23 cellular contexts compared by ENCODE assay signal in the genomic region with DNA sequence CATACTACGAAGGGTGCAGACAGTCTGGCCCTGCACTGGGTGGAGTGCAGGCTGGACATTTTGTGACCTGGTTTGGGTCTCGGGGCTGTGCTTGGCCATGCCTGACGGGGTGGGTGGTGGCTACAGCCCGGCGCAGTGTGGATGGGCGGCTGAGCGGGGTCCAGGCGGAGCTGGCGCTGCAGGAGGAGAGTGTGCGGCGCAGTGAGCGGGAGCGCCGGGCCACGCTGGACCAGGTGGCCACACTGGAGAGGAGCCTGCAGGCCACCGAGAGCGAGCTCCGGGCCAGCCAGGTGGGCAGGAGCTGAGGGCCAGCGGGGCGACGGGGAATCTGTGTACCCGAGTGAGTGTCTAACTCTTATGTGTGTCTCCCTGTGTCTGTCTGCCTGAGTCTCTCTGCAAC. TPM values are rescaled to one million over a fixed set of nuclear protein-coding genes. Genes with fewer than 3 reads are reported as not detected.
A peak's percentile ranks its signal among the peaks of the same experiment; 100 is the strongest.
DNase-seq lines count a peak whose midpoint lies in the region; ATAC-seq, FAIRE-seq and TF ChIP-seq lines count a peak whose summit lies in the region.
"Had no signal": no experiment of that assay in that cellular context is flagged by ENCODE, and none has a peak within 500 bp of the region (broad histone marks: within the 10 kb centered on the region; RNA-seq: fewer than 3 reads in every experiment).

No MANE protein-coding gene starts in this region.

- H3K27me3 ChIP-seq in astrocyte (ENCODE audit: insufficient read depth, low read length) (no peaks in the 10 kb centered on the region), smooth muscle cell (ENCODE audit: low read depth) (no peaks in the 10 kb centered on the region)
- H3K27me3 ChIP-seq: BE2C had no signal

- no peak overlapping the region for H3K4me3 ChIP-seq in HEK293 (ENCODE audit: low read depth, low read length)
- H3K4me3 ChIP-seq in astrocyte (ENCODE audit: insufficient read depth, low read depth, low read length) = no peak overlapping the region
- no peak overlapping the region for H3K4me3 ChIP-seq in smooth muscle cell
- H3K4me3 ChIP-seq: GM12878, K562 had no signal

- H4K20me1 ChIP-seq in astrocyte (ENCODE audit: insufficient read depth, low read length) (peaks cover 7% of the 10 kb centered on the region), smooth muscle cell (ENCODE audit: low read depth) (no peaks in the 10 kb centered on the region)

- TF ChIP-seq CTCF in HEK293 (tag by site-specific recombination; IDR thresholded peaks at IDR 0.05) (no peak), astrocyte (IDR thresholded peaks at IDR 0.05; ENCODE audit: insufficient read depth, low read depth, low read length) (no peak), mesothelial cell of epicardium (IDR thresholded peaks at IDR 0.05; ENCODE audit: unreplicated experiment) (no peak), smooth muscle cell (IDR thresholded peaks at IDR 0.05; ENCODE audit: borderline replicate concordance, insufficient read depth, poor library complexity, severe bottlenecking) (no peak)

- CTCF ChIA-PET in HEK293 (lab: Yijun Ruan, JAX) = interaction anchor here (0.5 to 8.7 kb wide), 6 partner anchors 14 to 81 kb away, joined by 3 to 115 read pairs (median 4); no protein-coding TSS in a partner anchor

- in situ Hi-C loops in ACHN (cut with HindIII; ENCODE audit: low pct_ligation_motif_present, low pct_unique_long_range_greater_than_20kb, low sequenced_read_pairs) = no loop called here

- H3K36me3 Mint-ChIP-seq in astrocyte (ENCODE audit: low read depth, unreplicated experiment) (peaks cover 12% of the 10 kb centered on the region), mesothelial cell of epicardium (peaks cover 12% of the 10 kb centered on the region)

- H3K27me3 Mint-ChIP-seq in astrocyte (ENCODE audit: low read depth, unreplicated experiment) = no peaks in the 10 kb centered on the region
- H3K27me3 Mint-ChIP-seq in mesothelial cell of epicardium (ENCODE audit: low read depth) = no peaks in the 10 kb centered on the region
- H3K27me3 Mint-ChIP-seq: CD4-positive, CD25-positive, alpha-beta regulatory T cell; CD8-positive, alpha-beta memory T cell had no signal

- H3K79me2 ChIP-seq in astrocyte (ENCODE audit: insufficient read depth, low read length) (no peaks in the 10 kb centered on the region), smooth muscle cell (ENCODE audit: low read depth) (no peaks in the 10 kb centered on the region)

- H3K4me3 Mint-ChIP-seq in astrocyte (ENCODE audit: unreplicated experiment) = no peak overlapping the region
- no peak overlapping the region for H3K4me3 Mint-ChIP-seq in mesothelial cell of epicardium
- H3K4me3 Mint-ChIP-seq: CD4-positive, CD25-positive, alpha-beta regulatory T cell; CD8-positive, alpha-beta memory T cell had no signal

- H3K4me2 ChIP-seq in astrocyte (ENCODE audit: low read length) = peak overlapping the region; percentile 79
- H3K4me2 ChIP-seq in smooth muscle cell = peak overlapping the region; percentile 72

- no peak for ATAC-seq in HG03378 (IDR thresholded peaks at IDR 0.05; ENCODE audit: unreplicated experiment)
- no peak for ATAC-seq in HG03108 (IDR thresholded peaks at IDR 0.05; ENCODE audit: unreplicated experiment)
- ATAC-seq: GM12878, K562 had no signal

- no peaks in the 10 kb centered on the region for H3F3A ChIP-seq in smooth muscle cell (ENCODE audit: low read depth)

- H3K4me1 Mint-ChIP-seq in astrocyte (ENCODE audit: low read depth, unreplicated experiment) (peaks cover 11% of the 10 kb centered on the region), mesothelial cell of epicardium (peaks cover 25% of the 10 kb centered on the region)

- H3K27ac Mint-ChIP-seq in astrocyte (ENCODE audit: unreplicated experiment) (no peak overlapping the region), mesothelial cell of epicardium (peak overlapping the region; percentile 90)
- H3K27ac Mint-ChIP-seq: CD4-positive, CD25-positive, alpha-beta regulatory T cell had no signal

- H2AFZ ChIP-seq in astrocyte (ENCODE audit: low read depth, low read length) (no peak overlapping the region), smooth muscle cell (ENCODE audit: low read depth) (no peak overlapping the region)

- POLR2A ChIA-PET in HEK293 (lab: Yijun Ruan, JAX) = interaction anchor here (0.8 to 4.1 kb wide), 5 partner anchors 12 to 345 kb away, joined by 3 to 23 read pairs (median 4); a partner anchor contains a TSS

- WGBS in smooth muscle cell (ENCODE audit: low lambda C conversion rate) = 95% methylated on average over 16 of the region's 22 CpGs

- DNase-seq in astrocyte (ENCODE audit: low read depth) (no peak), mesothelial cell of epicardium (ENCODE audit: low spot score in 2 of 2, unreplicated experiment in 2 of 2) (no peak), smooth muscle cell (lab: John Stamatoyannopoulos, UW; ENCODE audit: unreplicated experiment) (no peak), ACHN (no peak)
- DNase-seq: 8988T; BE2C; C1 segment of cervical spinal cord; CD4-positive, CD25-positive, alpha-beta regulatory T cell; CD8-positive, alpha-beta memory T cell; COR-L47; DMS 273 treated with DMSO at 0.1 percent for 48 hours; DMS53; DND-41; EL; GOT3; H7 had no signal

- H3K36me3 ChIP-seq in HEK293 (ENCODE audit: control insufficient read depth in 2 of 2, insufficient read depth in 1 of 2, low read length in 2 of 2) = peaks cover 3 to 64% of the 10 kb centered on the region in 2 experiments; a peak in 2 of 3 replicates
- H3K36me3 ChIP-seq in astrocyte (ENCODE audit: insufficient read depth, low read length) = peaks cover 3% of the 10 kb centered on the region
- H3K36me3 ChIP-seq in smooth muscle cell (ENCODE audit: low read depth) = no peaks in the 10 kb centered on the region
- H3K36me3 ChIP-seq: BE2C had no signal

- H3K27ac ChIP-seq in HEK293 (ENCODE audit: extremely low read depth, low read depth, low read length) (peak overlapping the region; percentile 66; the same call in 1 of the 2 replicates), astrocyte (ENCODE audit: low read depth, low read length) (no peak overlapping the region), smooth muscle cell (ENCODE audit: low read depth) (peak overlapping the region; percentile 75)
- H3K27ac ChIP-seq: HL-60 had no signal

- no peaks in the 10 kb centered on the region for H3K9me3 ChIP-seq in HEK293 (ENCODE audit: control insufficient read depth, insufficient read depth, low read depth, low read length)
- H3K9me3 ChIP-seq in astrocyte (ENCODE audit: insufficient read depth, low read depth, low read length) = no peaks in the 10 kb centered on the region
- H3K9me3 ChIP-seq in smooth muscle cell (replicated peaks; ENCODE audit: low read depth) = no peaks in the 10 kb centered on the region
- H3K9me3 ChIP-seq: BE2C had no signal

- H3K9ac ChIP-seq in astrocyte (ENCODE audit: low read length) (peak overlapping the region; percentile 12), smooth muscle cell (ENCODE audit: low read depth) (no peak overlapping the region)

- no peak for FAIRE-seq in astrocyte (lab: Jason Lieb, UNC)
- FAIRE-seq: GM12878 had no signal

- peaks cover 8% of the 10 kb centered on the region; the same call in 1 of the 2 replicates for H3K4me1 ChIP-seq in HEK293 (ENCODE audit: control insufficient read depth, insufficient read depth, low read length)
- H3K4me1 ChIP-seq in astrocyte (ENCODE audit: insufficient read depth, low read length) = peaks cover 23% of the 10 kb centered on the region
- no peaks in the 10 kb centered on the region for H3K4me1 ChIP-seq in smooth muscle cell (ENCODE audit: low read depth)
- H3K4me1 ChIP-seq: BE2C had no signal

- H3K9me3 Mint-ChIP-seq in astrocyte (ENCODE audit: unreplicated experiment) (no peaks in the 10 kb centered on the region), mesothelial cell of epicardium (no peaks in the 10 kb centered on the region)
- H3K9me3 Mint-ChIP-seq: CD4-positive, CD25-positive, alpha-beta regulatory T cell; CD8-positive, alpha-beta memory T cell had no signal

TF ChIP-seq in HEK293, 187 proteins besides CTCF, POLR2A, EP300 and RAD21 (continues in another document):
- no peak for TF ChIP-seq ZNF600 (tag by site-specific recombination; IDR thresholded peaks at IDR 0.05)
- TF ChIP-seq, protein P1, sequence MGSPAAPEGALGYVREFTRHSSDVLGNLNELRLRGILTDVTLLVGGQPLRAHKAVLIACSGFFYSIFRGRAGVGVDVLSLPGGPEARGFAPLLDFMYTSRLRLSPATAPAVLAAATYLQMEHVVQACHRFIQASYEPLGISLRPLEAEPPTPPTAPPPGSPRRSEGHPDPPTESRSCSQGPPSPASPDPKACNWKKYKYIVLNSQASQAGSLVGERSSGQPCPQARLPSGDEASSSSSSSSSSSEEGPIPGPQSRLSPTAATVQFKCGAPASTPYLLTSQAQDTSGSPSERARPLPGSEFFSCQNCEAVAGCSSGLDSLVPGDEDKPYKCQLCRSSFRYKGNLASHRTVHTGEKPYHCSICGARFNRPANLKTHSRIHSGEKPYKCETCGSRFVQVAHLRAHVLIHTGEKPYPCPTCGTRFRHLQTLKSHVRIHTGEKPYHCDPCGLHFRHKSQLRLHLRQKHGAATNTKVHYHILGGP (tag by site-specific recombination; IDR thresholded peaks at IDR 0.05) = no peak
- no peak for TF ChIP-seq ZNF791 (tag by site-specific recombination; IDR thresholded peaks at IDR 0.05)
- no peak for TF ChIP-seq ZNF530 (tag by site-specific recombination; IDR thresholded peaks at IDR 0.05; ENCODE audit: low read depth)
- no peak for TF ChIP-seq ZNF768 (tag by site-specific recombination; IDR thresholded peaks at IDR 0.05)
- TF ChIP-seq ZNF701 (tag by site-specific recombination; IDR thresholded peaks at IDR 0.05) = no peak
- TF ChIP-seq ZNF211 (tag by site-specific recombination; IDR thresholded peaks at IDR 0.05; ENCODE audit: low read depth) = no peak
- no peak for TF ChIP-seq ZNF24 (tag by site-specific recombination; IDR thresholded peaks at IDR 0.05)
- TF ChIP-seq, protein P2, sequence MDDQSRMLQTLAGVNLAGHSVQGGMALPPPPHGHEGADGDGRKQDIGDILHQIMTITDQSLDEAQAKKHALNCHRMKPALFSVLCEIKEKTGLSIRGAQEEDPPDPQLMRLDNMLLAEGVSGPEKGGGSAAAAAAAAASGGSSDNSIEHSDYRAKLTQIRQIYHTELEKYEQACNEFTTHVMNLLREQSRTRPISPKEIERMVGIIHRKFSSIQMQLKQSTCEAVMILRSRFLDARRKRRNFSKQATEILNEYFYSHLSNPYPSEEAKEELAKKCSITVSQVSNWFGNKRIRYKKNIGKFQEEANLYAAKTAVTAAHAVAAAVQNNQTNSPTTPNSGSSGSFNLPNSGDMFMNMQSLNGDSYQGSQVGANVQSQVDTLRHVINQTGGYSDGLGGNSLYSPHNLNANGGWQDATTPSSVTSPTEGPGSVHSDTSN (CRISPR knock-in tag; IDR thresholded peaks at IDR 0.05) = no peak

RNA-seq across cellular contexts. Expression of a gene that starts 14.1 kb away (rescaled TPM):
- total RNA-seq in astrocyte (121 and 132 TPM in 2 replicates), mesothelial cell of epicardium (445 to 466 TPM (median 459 TPM) in 3 replicates), smooth muscle cell (307 and 325 TPM in 2 replicates)
- polyA plus RNA-seq in smooth muscle cell = 858 and 885 TPM in 2 replicates
- total RNA-seq: CD4-positive, CD25-positive, alpha-beta regulatory T cell; CD8-positive, alpha-beta memory T cell; GM12878; HT1080; K562 had no signal
- polyA plus RNA-seq: CD4-positive, CD25-positive, alpha-beta regulatory T cell; K562 had no signal

RNA-seq across cellular contexts. Expression of a gene that starts 44.6 kb away (rescaled TPM):
- total RNA-seq in astrocyte (12.1 and 15.9 TPM in 2 replicates), mesothelial cell of epicardium (81.3 to 86.4 TPM (median 86.1 TPM) in 3 replicates), smooth muscle cell (7.8 and 24.0 TPM in 2 replicates)
- polyA plus RNA-seq in smooth muscle cell = 19.7 and 21.4 TPM in 2 replicates

RNA-seq across cellular contexts. Expression of a gene that starts 45.4 kb away (rescaled TPM):
- total RNA-seq in astrocyte (67.8 and 76.5 TPM in 2 replicates), mesothelial cell of epicardium (54.2 to 57.8 TPM (median 56.9 TPM) in 3 replicates), smooth muscle cell (16.0 and 27.7 TPM in 2 replicates)
- 42.3 and 64.3 TPM in 2 replicates for polyA plus RNA-seq in smooth muscle cell
